22 cellular contexts compared by ENCODE assay signal in the genomic region with DNA sequence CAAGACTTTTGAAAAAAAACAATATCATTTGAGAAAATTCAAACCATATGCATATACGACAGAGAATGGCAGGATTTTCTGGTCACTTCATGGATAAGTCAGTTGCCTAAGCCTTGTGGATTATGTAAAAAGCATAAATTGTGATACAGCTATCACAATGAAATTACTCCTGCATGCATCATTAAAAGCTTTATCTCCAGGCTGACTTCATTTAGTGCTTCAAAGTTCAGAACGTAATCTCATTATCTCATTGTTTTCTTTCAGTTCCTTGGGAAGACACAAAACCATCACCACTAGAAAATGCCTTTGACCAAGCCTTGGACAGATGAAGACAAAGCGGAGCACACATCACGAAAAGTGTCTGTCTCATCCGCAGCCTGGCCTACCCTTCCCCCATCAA. TPM values are rescaled to one million over a fixed set of nuclear protein-coding genes. Genes with fewer than 3 reads are reported as not detected.
A peak's percentile ranks its signal among the peaks of the same experiment; 100 is the strongest.
DNase-seq lines count a peak whose midpoint lies in the region; FAIRE-seq and TF ChIP-seq lines count a peak whose summit lies in the region.
"Had no signal": no experiment of that assay in that cellular context is flagged by ENCODE, and none has a peak within 500 bp of the region (broad histone marks: within the 10 kb centered on the region; RNA-seq: fewer than 3 reads in every experiment).

No MANE protein-coding gene starts in this region.

- H3K56ac ChIP-seq in H1 (replicated peaks; ENCODE audit: insufficient read length, low read depth, low read length) (no peak overlapping the region), mesendoderm (ENCODE audit: low read length) (no peak overlapping the region)

- H3K4me2 ChIP-seq in H1 (ENCODE audit: insufficient read depth in 1 of 2, low read depth in 2 of 2, low read length in 2 of 2) (peak overlapping the region; percentile 18 to 44; a peak in 1 of 4 replicates), mesendoderm (ENCODE audit: low read length) (no peak overlapping the region)
- H3K4me2 ChIP-seq: BLaER1 treated with 17β-estradiol and CSF1 and Interleukin-3, amounts not matched to agents 10 nM and 100 nM had no signal

- no peak overlapping the region for H3K4me3 Mint-ChIP-seq in CD4-positive, alpha-beta memory T cell
- H3K4me3 Mint-ChIP-seq: B cell; CD8-positive, alpha-beta memory T cell; H9 had no signal

- H3K79me1 ChIP-seq in H1 (ENCODE audit: low read depth, low read length) (no peaks in the 10 kb centered on the region), mesendoderm (ENCODE audit: low read length) (no peaks in the 10 kb centered on the region)

- H3K23ac ChIP-seq in H1 (ENCODE audit: insufficient read length) (no peak overlapping the region), mesendoderm (ENCODE audit: low read length) (no peak overlapping the region)

- H3K9me3 Mint-ChIP-seq in CD4-positive, alpha-beta memory T cell = peaks cover 0 to 12% (median 0%) of the 10 kb centered on the region in 8 donors
- H3K9me3 Mint-ChIP-seq: H9 had no signal

- intact Hi-C loops in CD4-positive, alpha-beta memory T cell (cut with micrococcal nuclease) = no loop called here

- H3K4me1 ChIP-seq in HEK293 (ENCODE audit: control insufficient read depth, insufficient read depth, low read length) (peaks cover 32% of the 10 kb centered on the region), H1 (replicated peaks in 1 of 4; ENCODE audit: control insufficient read depth in 3 of 4, insufficient read depth in 4 of 4, low read length in 3 of 4) (peaks cover 4 to 14% (median 6%) of the 10 kb centered on the region in 4 experiments; a peak in 6 of 7 replicates), mesendoderm (ENCODE audit: control insufficient read depth, low read depth, low read length) (peaks cover 5% of the 10 kb centered on the region), small intestine (ENCODE audit: control insufficient read depth in 2 of 2, insufficient read depth in 1 of 2, low read depth in 1 of 2, low read length in 1 of 2) (no peaks in the 10 kb centered on the region)
- H3K4me1 ChIP-seq in CD4-positive, alpha-beta memory T cell (ENCODE audit: insufficient read depth, low read length) = no peaks in the 10 kb centered on the region
- H3K4me1 ChIP-seq: BLaER1 treated with 17β-estradiol and CSF1 and Interleukin-3, amounts not matched to agents 10 nM and 100 nM had no signal

- H3K27ac ChIP-seq in HEK293 (ENCODE audit: extremely low read depth, low read depth, low read length) (no peak overlapping the region), H1 (ENCODE audit: low read depth, low read length) (no peak overlapping the region), mesendoderm (ENCODE audit: low read depth, low read length) (no peak overlapping the region), small intestine (ENCODE audit: low read depth in 1 of 2, low read length in 1 of 2) (no peak overlapping the region)
- no peak overlapping the region for H3K27ac ChIP-seq in CD4-positive, alpha-beta memory T cell (ENCODE audit: low read depth, low read length)
- H3K27ac ChIP-seq: BLaER1 treated with 17β-estradiol and CSF1 and Interleukin-3, amounts not matched to agents 10 nM and 100 nM; GM23248 had no signal

- H3K27me3 Mint-ChIP-seq in CD4-positive, alpha-beta memory T cell = no peaks in the 10 kb centered on the region
- H3K27me3 Mint-ChIP-seq: B cell; CD8-positive, alpha-beta memory T cell had no signal

- POLR2A ChIA-PET in HEK293 (lab: Yijun Ruan, JAX) = no interaction called here
- POLR2A ChIA-PET in H1 (lab: Charles Lee; ENCODE audit: partially characterized antibody) = no interaction called here
- POLR2A ChIA-PET in CD4-positive, alpha-beta memory T cell (lab: Charles Lee; ENCODE audit: partially characterized antibody) = no interaction called here

- CTCF ChIA-PET in HEK293 (lab: Yijun Ruan, JAX) (interaction anchor here (0.8 kb wide), 1 partner anchor 503 kb away, joined by 3 read pairs; no protein-coding TSS in a partner anchor), H1 (lab: Charles Lee; ENCODE audit: partially characterized antibody) (interaction anchor here (1.4 kb wide), 1 partner anchor 210 kb away, joined by 3 read pairs; no protein-coding TSS in a partner anchor)
- CTCF ChIA-PET in CD4-positive, alpha-beta memory T cell (lab: Charles Lee; ENCODE audit: partially characterized antibody) = no interaction called here

- H2BK120ac ChIP-seq in H1 (replicated peaks; ENCODE audit: low read depth, low read length) (no peak overlapping the region), mesendoderm (ENCODE audit: low read depth, low read length) (no peak overlapping the region)

- H2BK20ac ChIP-seq in H1 (ENCODE audit: low read length) = no peak overlapping the region

- no peak overlapping the region for H2BK5ac ChIP-seq in H1 (ENCODE audit: low read depth, low read length)
- H2BK5ac ChIP-seq in mesendoderm (ENCODE audit: low read length) = no peak overlapping the region

- H2BK12ac ChIP-seq in H1 (ENCODE audit: low read depth, low read length) = no peak overlapping the region

- TF ChIP-seq RAD21 in H1 (IDR thresholded peaks at IDR 0.05 in 1 of 2, conservative IDR thresholded peaks at IDR 0.05 in 1 of 2; ENCODE audit: low read depth in 2 of 2, low read length in 2 of 2) = no peak

- no peaks in the 10 kb centered on the region for H3K23me2 ChIP-seq in H1 (ENCODE audit: low read depth, low read length)

- WGBS in H1 (ENCODE audit: extremely low coverage in 1 of 2, insufficient coverage in 1 of 2, insufficient read length in 1 of 2, insufficient replicate concordance in 2 of 2, low coverage in 1 of 2, low lambda C conversion rate in 2 of 2, missing lambda C conversion rate in 1 of 2), 2 experiments = 82% methylated on average over 5 of the region's 5 CpGs; no CpG with 5 or more reads in 1 of the 2 experiments
- no CpG with 5 or more reads among the region's 5 CpGs for WGBS in mesendoderm (ENCODE audit: extremely low coverage, insufficient coverage, low lambda C conversion rate)
- 58 to 79% (median 70%) methylated on average over 5 of the region's 5 CpGs for WGBS in small intestine, 3 donors

- no peaks in the 10 kb centered on the region for H4K20me1 ChIP-seq in H1 (replicated peaks in 1 of 2; ENCODE audit: control insufficient read depth in 1 of 2, insufficient read depth in 2 of 2, low read length in 2 of 2)
- H4K20me1 ChIP-seq: BLaER1 treated with 17β-estradiol and CSF1 and Interleukin-3, amounts not matched to agents 10 nM and 100 nM had no signal

- no peaks in the 10 kb centered on the region for H3K36me3 Mint-ChIP-seq in CD4-positive, alpha-beta memory T cell
- H3K36me3 Mint-ChIP-seq: CD8-positive, alpha-beta memory T cell had no signal

- H4K8ac ChIP-seq in H1 (ENCODE audit: extremely low read depth, insufficient read depth, low read length) (no peak overlapping the region), mesendoderm (ENCODE audit: low read depth, low read length) (no peak overlapping the region)

- H3K4ac ChIP-seq in H1 (replicated peaks; ENCODE audit: insufficient read length, low read depth, low read length) (no peak overlapping the region), mesendoderm (ENCODE audit: low read depth, low read length) (no peak overlapping the region)

- H3K4me3 ChIP-seq in HEK293 (ENCODE audit: low read depth, low read length) (no peak overlapping the region), H1 (ENCODE audit: extremely low read depth in 1 of 4, insufficient read depth in 2 of 4, low read depth in 3 of 4, low read length in 4 of 4) (no peak overlapping the region), mesendoderm (ENCODE audit: low read length) (no peak overlapping the region), small intestine (ENCODE audit: low read depth in 1 of 2, low read length in 2 of 2) (no peak overlapping the region)
- H3K4me3 ChIP-seq in CD4-positive, alpha-beta memory T cell (ENCODE audit: low read length in 2 of 2) = no peak overlapping the region
- H3K4me3 ChIP-seq: BLaER1 treated with 17β-estradiol and CSF1 and Interleukin-3, amounts not matched to agents 10 nM and 100 nM; GM12878; GM23248 had no signal

- TF ChIP-seq POLR2A in H1 (IDR thresholded peaks at IDR 0.05; ENCODE audit: control extremely low read depth in 1 of 2, low read depth in 2 of 2, low read length in 2 of 2) = no peak

- no peaks in the 10 kb centered on the region for H3K27me3 ChIP-seq in H1 (replicated peaks in 1 of 4; ENCODE audit: control insufficient read depth in 3 of 4, extremely low read depth in 1 of 4, insufficient read depth in 3 of 4, low read length in 3 of 4)
- no peaks in the 10 kb centered on the region for H3K27me3 ChIP-seq in mesendoderm (ENCODE audit: insufficient read depth, low read length, poor library complexity)
- no peaks in the 10 kb centered on the region for H3K27me3 ChIP-seq in small intestine (ENCODE audit: control insufficient read depth in 2 of 2, insufficient read depth in 2 of 2, low read length in 2 of 2)
- H3K27me3 ChIP-seq in CD4-positive, alpha-beta memory T cell (ENCODE audit: insufficient read depth, low read length) = no peaks in the 10 kb centered on the region
- H3K27me3 ChIP-seq: BLaER1 treated with 17β-estradiol and CSF1 and Interleukin-3, amounts not matched to agents 10 nM and 100 nM had no signal

- no peak overlapping the region for H4K91ac ChIP-seq in H1 (replicated peaks; ENCODE audit: insufficient read length, low read length)

- peak; percentile 19 for FAIRE-seq in H1 (lab: Jason Lieb, UNC)
- no peak for FAIRE-seq in small intestine (lab: Jason Lieb, UNC)
- FAIRE-seq: GM12878, GM19239 had no signal

- H3K9ac ChIP-seq in H1 (replicated peaks in 1 of 4; ENCODE audit: extremely low read depth in 1 of 4, low read depth in 3 of 4, low read length in 3 of 4) = no peak overlapping the region; a peak in 1 of 7 replicates
- no peak overlapping the region for H3K9ac ChIP-seq in mesendoderm (ENCODE audit: low read length)
- H3K9ac ChIP-seq: BLaER1 treated with 17β-estradiol and CSF1 and Interleukin-3, amounts not matched to agents 10 nM and 100 nM; GM23248 had no signal

- H4K5ac ChIP-seq in H1 (ENCODE audit: insufficient read length, low read depth, low read length) (no peak overlapping the region), mesendoderm (ENCODE audit: low read length) (no peak overlapping the region)

- no peak overlapping the region for H3K18ac ChIP-seq in H1 (ENCODE audit: extremely low read depth, low read length)
- H3K18ac ChIP-seq in mesendoderm (ENCODE audit: low read length) = no peak overlapping the region

- no peaks in the 10 kb centered on the region for H3K36me3 ChIP-seq in HEK293 (ENCODE audit: control insufficient read depth in 2 of 2, insufficient read depth in 1 of 2, low read length in 2 of 2)
- H3K36me3 ChIP-seq in H1 (ENCODE audit: control insufficient read depth in 2 of 4, insufficient read depth in 4 of 4, low read length in 3 of 4) = no peaks in the 10 kb centered on the region
- H3K36me3 ChIP-seq in mesendoderm (ENCODE audit: control insufficient read depth, insufficient read depth, low read length) = no peaks in the 10 kb centered on the region
- H3K36me3 ChIP-seq in small intestine (ENCODE audit: control insufficient read depth in 2 of 2, insufficient read depth in 2 of 2, low read length in 2 of 2) = no peaks in the 10 kb centered on the region
- no peaks in the 10 kb centered on the region for H3K36me3 ChIP-seq in CD4-positive, alpha-beta memory T cell (ENCODE audit: insufficient read depth, low read length)
- H3K36me3 ChIP-seq: BLaER1 treated with 17β-estradiol and CSF1 and Interleukin-3, amounts not matched to agents 10 nM and 100 nM had no signal

- H2AK5ac ChIP-seq in H1 (ENCODE audit: low read depth, low read length) (no peak overlapping the region), mesendoderm (ENCODE audit: low read length) (no peak overlapping the region)

- H3K14ac ChIP-seq in H1 (ENCODE audit: insufficient read length) = no peak overlapping the region

- H2BK15ac ChIP-seq in H1 (ENCODE audit: low read length) (no peak overlapping the region), mesendoderm (replicated peaks; ENCODE audit: low read depth) (peak overlapping the region; percentile 45)

- no peak overlapping the region for H2AFZ ChIP-seq in H1 (ENCODE audit: low read length)
- H2AFZ ChIP-seq: GM23248 had no signal

- no peak overlapping the region for H3K27ac Mint-ChIP-seq in CD4-positive, alpha-beta memory T cell
- H3K27ac Mint-ChIP-seq: B cell; CD8-positive, alpha-beta memory T cell had no signal

- no peaks in the 10 kb centered on the region for H3K4me1 Mint-ChIP-seq in CD4-positive, alpha-beta memory T cell
- H3K4me1 Mint-ChIP-seq: CD8-positive, alpha-beta memory T cell had no signal

- TF ChIP-seq CTCF in HEK293 (tag by site-specific recombination; IDR thresholded peaks at IDR 0.05) (no peak), H1 (IDR thresholded peaks at IDR 0.05; ENCODE audit: control extremely low read depth in 1 of 3, insufficient read depth in 1 of 3, low read depth in 1 of 3, low read length in 3 of 3) (no peak)

- DNase-seq in H1 (ENCODE audit: low read depth in 1 of 2, low spot score in 2 of 2) = no peak
- DNase-seq in mesendoderm = no peak
- DNase-seq in small intestine = peak; percentile 33
- DNase-seq in NCI-H345 (lab: John Stamatoyannopoulos, UW) = no peak
- no peak for DNase-seq in stimulated activated naive CD4-positive, alpha-beta T cell treated with Interleukin-2 at 50 U/mL for 16 hours (lab: John Stamatoyannopoulos, UW)
- no peak for DNase-seq in CD4-positive, alpha-beta memory T cell
- DNase-seq: CD8-positive, alpha-beta memory T cell; COR-L47; DMS 273 treated with DMSO at 0.1 percent for 48 hours; DMS53; DND-41; EL; GM23248; H9 had no signal

- TF ChIP-seq EP300 in H1 (IDR thresholded peaks at IDR 0.05; ENCODE audit: borderline replicate concordance in 1 of 2, low read depth in 2 of 2, low read length in 2 of 2) = no peak

- H3K79me2 ChIP-seq in H1 (ENCODE audit: control insufficient read depth in 1 of 2, insufficient read depth in 2 of 2, low read length in 2 of 2) = no peaks in the 10 kb centered on the region
- H3K79me2 ChIP-seq in mesendoderm (ENCODE audit: control insufficient read depth, insufficient read depth, low read length) = no peaks in the 10 kb centered on the region

- H3K9me3 ChIP-seq in HEK293 (ENCODE audit: control insufficient read depth, insufficient read depth, low read depth, low read length) (no peaks in the 10 kb centered on the region), H1 (ENCODE audit: insufficient read depth in 2 of 2, low read depth in 1 of 2, low read length in 1 of 2) (no peaks in the 10 kb centered on the region), small intestine (ENCODE audit: control insufficient read depth, low read depth) (no peaks in the 10 kb centered on the region)
- no peaks in the 10 kb centered on the region for H3K9me3 ChIP-seq in CD4-positive, alpha-beta memory T cell (ENCODE audit: control insufficient read depth in 1 of 2, low read length in 2 of 2)

RNA-seq across cellular contexts. Expression of gene L3MBTL4, which starts 57.0 kb away (rescaled TPM):
- total RNA-seq in H1 (2021; fragmentation: NEBNext Ultra II Directional; extraction: Animal tissue kit (Norgen Biotek cat#: 25700)) = 2.1 and 2.4 TPM in 2 replicates
- polyA plus RNA-seq in H1 (2011; rRNA removed) (0.67 and 1.0 TPM in 2 replicates), small intestine (1 to 10 TPM; 2.9 to 6.5 (median 4.3) TPM)
- 0.84 TPM for polyA plus RNA-seq in H1 (2011; cell fraction: cytosol; rRNA removed)
- polyA plus RNA-seq in H1 (2011; cell fraction: nucleus; rRNA removed) = 1.7 TPM
- 1.1 to 2.1 TPM (median 1.4 TPM) in 4 replicates for polyA plus RNA-seq in H1 (2012, experiment 1 of 2)
- polyA plus RNA-seq in H1 (2012, experiment 2 of 2) = 0.13 TPM
- polyA plus RNA-seq in H1 (2013, experiment 1 of 2) = 0.59 TPM
- 0.53 TPM for polyA plus RNA-seq in H1 (2013, experiment 2 of 2)
- 1.6 and 5.5 TPM in 2 replicates for polyA minus RNA-seq in H1 (2011; rRNA and poly(A)+ RNA removed)
- polyA minus RNA-seq in H1 (2011; cell fraction: cytosol; rRNA and poly(A)+ RNA removed) = 0.29 TPM
- polyA minus RNA-seq in H1 (2011; cell fraction: nucleus; rRNA and poly(A)+ RNA removed) = 9.4 TPM
- polyA plus RNA-seq in mesendoderm (2013, experiment 1 of 2) = 0.95 TPM
- 0.95 TPM for polyA plus RNA-seq in mesendoderm (2013, experiment 2 of 2)
- under 1 TPM; 0.49 to 0.53 TPM for total RNA-seq in CD4-positive, alpha-beta memory T cell
- polyA plus RNA-seq in CD4-positive, alpha-beta memory T cell = not detected
- total RNA-seq: A172, G401, GM23248, HT-29 had no signal
- polyA plus RNA-seq: GM23248 had no signal

Comparison
In these comparisons a context has a peak if more than half of its experiments do, and no peak if none do; other contexts are left out.
1. Of the 6 proteins assayed by ChIP-seq in both HEK293 and H1: peak only in HEK293: ATF2 and BCL11A; only in H1: none; in both: none; in neither: 4.